18 cellular contexts compared by ENCODE assay signal in genomic region chr11:19320764-19321163, GRCh38.
"Had no signal": no experiment of that assay in that cellular context is flagged by ENCODE, and none has a peak within 500 bp of the region (broad histone marks: within the 10 kb centered on the region; RNA-seq: fewer than 3 reads in every experiment).

No MANE protein-coding gene starts in this region.

- H3K9me3 ChIP-seq: left lung, pancreas had no signal

- H3K27ac ChIP-seq: epithelial cell of prostate, left lung, pancreas, SK-N-MC, tibial nerve had no signal

- H3K4me3 ChIP-seq: left lung, pancreas, SK-N-MC, tibial nerve had no signal

- H3K27me3 ChIP-seq: left lung, pancreas, tibial nerve had no signal

- H3K36me3 ChIP-seq: left lung, pancreas, tibial nerve had no signal

- H3K4me1 ChIP-seq: left lung, pancreas had no signal

- DNase-seq: activated B cell treated with CpG ODN at 0.5 μM for 24 hours; activated CD4-positive, alpha-beta T cell treated with anti-CD3 and anti-CD28 coated beads for 36 hours; activated CD4-positive, alpha-beta T cell treated with anti-CD3 and anti-CD28 coated beads, Interleukin-2, amount 50 U/mL, for 4 hours; activated CD8-positive, alpha-beta memory T cell treated with anti-CD3 and anti-CD28 coated beads for 24 hours; activated CD8-positive, alpha-beta memory T cell treated with anti-CD3 and anti-CD28 coated beads, Interleukin-2, amount 50 U/mL, for 4 hours; activated T-cell treated with anti-CD3 and anti-CD28 coated beads, Interleukin-2, amount 50 U/mL, for 24 hours; cerebellar nuclear complex; immature natural killer cell; left lung; pancreas; stimulated activated CD4-positive, alpha-beta T cell treated with anti-CD3 and anti-CD28 coated beads, Interleukin-4, amount 100 ng/mL, for 24 hours; stimulated activated naive CD8-positive, alpha-beta T cell treated with anti-CD3 and anti-CD28 coated beads, Interleukin-15, Interleukin-2, amounts not matched to agents 100 U/mL and 50 U/mL, for 24 hours; substantia nigra; SW 1271; T-helper 17 cell had no signal
